In the genomic region with DNA sequence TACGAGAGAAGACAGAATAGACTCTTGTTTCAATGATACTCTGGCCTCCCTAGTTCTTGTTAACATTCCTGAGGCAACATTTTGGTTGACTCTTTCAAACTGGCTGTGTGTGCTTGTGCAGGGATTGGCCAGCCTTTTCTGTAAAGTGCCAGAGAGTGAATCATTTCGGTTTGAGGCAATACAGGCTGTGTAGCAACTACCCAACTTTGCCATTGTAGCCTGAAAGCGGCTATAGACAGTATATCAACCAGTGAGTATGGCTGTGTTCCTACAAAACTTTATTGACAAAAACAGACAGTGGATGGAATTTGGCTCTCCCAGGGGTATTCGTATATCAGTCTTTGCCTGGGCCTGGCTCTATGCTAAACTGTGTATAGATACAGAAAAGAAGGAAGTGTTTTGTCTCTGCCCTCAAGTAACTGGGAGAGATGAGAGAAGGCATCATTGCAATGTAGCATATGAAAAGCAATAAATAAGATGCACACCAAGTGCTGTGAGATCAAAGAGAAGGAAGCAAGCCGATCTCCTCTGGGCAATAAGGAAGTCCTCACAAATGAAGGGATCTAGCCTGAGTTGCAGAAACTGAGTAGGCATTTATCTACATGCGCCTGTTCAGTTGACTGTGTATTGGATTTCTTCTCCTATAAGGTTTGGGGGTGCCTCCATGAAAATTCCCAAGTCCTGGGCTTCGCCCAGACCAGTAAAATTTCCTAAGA, we compare ENCODE assay signal across 9 cellular contexts.
DNase-seq lines count a peak whose midpoint lies in the region; ATAC-seq and TF ChIP-seq lines count a peak whose summit lies in the region.
"Had no signal": no experiment of that assay in that cellular context is flagged by ENCODE, and none has a peak within 500 bp of the region (broad histone marks: within the 10 kb centered on the region; RNA-seq: fewer than 3 reads in every experiment).

No MANE protein-coding gene starts in this region.

- no peaks in the 10 kb centered on the region for H3K9me3 ChIP-seq in mesenchymal stem cell (ENCODE audit: control insufficient read depth, low read length)

- no peak overlapping the region for H4K91ac ChIP-seq in mesenchymal stem cell (ENCODE audit: low read length)

- no peaks in the 10 kb centered on the region for H3K79me1 ChIP-seq in mesenchymal stem cell (replicated peaks; ENCODE audit: low read length, poor library complexity, severe bottlenecking)

- H3K18ac ChIP-seq in mesenchymal stem cell (ENCODE audit: low read depth in 1 of 2, low read length in 2 of 2): peak overlapping the region in 1 of 2 experiments; percentile 30

- H3K4me2 ChIP-seq in mesenchymal stem cell (ENCODE audit: low read length, poor library complexity, severe bottlenecking): no peak overlapping the region

- H2BK12ac ChIP-seq in mesenchymal stem cell (ENCODE audit: low read length in 2 of 2): no peak overlapping the region

- H2AFZ ChIP-seq in mesenchymal stem cell (ENCODE audit: low read depth, low read length): no peak overlapping the region

- no peak for ATAC-seq in HG03565 (IDR thresholded peaks at IDR 0.05; ENCODE audit: unreplicated experiment)

- H2BK5ac ChIP-seq in mesenchymal stem cell (ENCODE audit: low read depth, low read length, poor library complexity, severe bottlenecking): no peak overlapping the region

- H3K4me1 ChIP-seq in mesenchymal stem cell (ENCODE audit: control insufficient read depth, insufficient read depth, low read depth, low read length): peaks cover 3% of the 10 kb centered on the region

- no peak for TF ChIP-seq CTCF in choroid plexus epithelial cell (conservative IDR thresholded peaks at IDR 0.05; ENCODE audit: low read depth, low read length)

- DNase-seq in ACHN: peak; percentile 76
- DNase-seq in MV-4-11 (lab: John Stamatoyannopoulos, UW): peak; percentile 71
- DNase-seq in choroid plexus epithelial cell (ENCODE audit: low read depth): peak; percentile 98
- DNase-seq in mesenchymal stem cell: peak; percentile 96
- DNase-seq in NCI-H2171 (lab: John Stamatoyannopoulos, UW): no peak
- no peak for DNase-seq in stimulated activated CD4-positive, alpha-beta T cell treated with anti-CD3 and anti-CD28 coated beads, Interleukin-12 subunit alpha, Interleukin-12 subunit beta, amount 100 ng/mL, for 4 hours
- DNase-seq in activated gamma-delta T cell (lab: John Stamatoyannopoulos, UW): no peak
- DNase-seq: NCI-H1436 treated with DMSO at 0.1 percent for 48 hours had no signal

- H3K4ac ChIP-seq in mesenchymal stem cell (ENCODE audit: low read depth in 1 of 2, low read length in 2 of 2): no peak overlapping the region

- peak overlapping the region; percentile 31 for H3K27ac ChIP-seq in mesenchymal stem cell (ENCODE audit: low read length, poor library complexity, severe bottlenecking)

- WGBS in mesenchymal stem cell: 55% methylated on average over 7 of the region's 7 CpGs

- no peaks in the 10 kb centered on the region for H3K27me3 ChIP-seq in mesenchymal stem cell (ENCODE audit: control insufficient read depth in 1 of 2, insufficient read depth in 1 of 2, low read length in 2 of 2)

- H2BK120ac ChIP-seq in mesenchymal stem cell (ENCODE audit: low read depth, low read length): no peak overlapping the region

- H3K23ac ChIP-seq in mesenchymal stem cell (ENCODE audit: low read length in 2 of 2): no peak overlapping the region

- H2AK5ac ChIP-seq in mesenchymal stem cell (ENCODE audit: low read length, severe bottlenecking): no peak overlapping the region

- H3K36me3 ChIP-seq in mesenchymal stem cell (ENCODE audit: control insufficient read depth in 1 of 2, insufficient read depth in 2 of 2, low read depth in 1 of 2, low read length in 2 of 2): no peaks in the 10 kb centered on the region

- H2BK15ac ChIP-seq in mesenchymal stem cell (ENCODE audit: low read depth, poor library complexity, severe bottlenecking): no peak overlapping the region

- H3K4me3 ChIP-seq in choroid plexus epithelial cell (ENCODE audit: low read depth, low read length) (no peak overlapping the region), mesenchymal stem cell (ENCODE audit: insufficient read depth in 1 of 2, low read depth in 1 of 2, low read length in 2 of 2) (peak overlapping the region in 1 of 2 experiments; percentile 6)

- H4K8ac ChIP-seq in mesenchymal stem cell (ENCODE audit: low read length): no peak overlapping the region

- peak overlapping the region; percentile 81 for H3K9ac ChIP-seq in mesenchymal stem cell (ENCODE audit: low read length)

- no peak overlapping the region for H3K14ac ChIP-seq in mesenchymal stem cell (ENCODE audit: low read length in 2 of 2)

- in situ Hi-C loops in ACHN (cut with HindIII; ENCODE audit: low pct_ligation_motif_present, low pct_unique_long_range_greater_than_20kb, low sequenced_read_pairs): no loop called here

Comparison
In these comparisons a context has a peak if more than half of its experiments do, and no peak if none do; other contexts are left out.
1. DNase-seq: peak in ACHN (single experiment), MV-4-11 (single experiment), choroid plexus epithelial cell (single experiment) and mesenchymal stem cell (single experiment); none in NCI-H2171 (single experiment), stimulated activated CD4-positive, alpha-beta T cell treated with anti-CD3 and anti-CD28 coated beads, Interleukin-12 subunit alpha, Interleukin-12 subunit beta, amount 100 ng/mL, for 4 hours (single experiment) and activated gamma-delta T cell (single experiment).